ENCODE assay signal across 8 cellular contexts in genomic region chr15:52678036-52678467, GRCh38. TPM values are rescaled to one million over a fixed set of nuclear protein-coding genes. Genes with fewer than 3 reads are reported as not detected.
DNase-seq lines count a peak whose midpoint lies in the region; ATAC-seq and TF ChIP-seq lines count a peak whose summit lies in the region.

No MANE protein-coding gene starts in this region.

- peak overlapping the region; percentile 91 for H3K4me3 ChIP-seq in epithelial cell of proximal tubule (ENCODE audit: low read depth, low read length)

- peak; percentile 30 for ATAC-seq in HG02678 (IDR thresholded peaks at IDR 0.05; ENCODE audit: unreplicated experiment)

- DNase-seq in NCI-H1436 (lab: John Stamatoyannopoulos, UW) (peak; percentile 7), NCI-H1436 treated with DMSO at 0.1 percent for 48 hours (lab: John Stamatoyannopoulos, UW) (no peak), NCI-H748 (lab: John Stamatoyannopoulos, UW; ENCODE audit: unreplicated experiment) (peak; percentile 46), epithelial cell of proximal tubule (ENCODE audit: low read depth) (no peak), mucosa of gallbladder (ENCODE audit: low spot score) (peak; percentile 67)
- peak; percentile 69 for DNase-seq in activated CD8-positive, alpha-beta memory T cell treated with anti-CD3 and anti-CD28 coated beads, Interleukin-2, amount 50 U/mL, for 48 hours
- peak; percentile 4 for DNase-seq in stimulated activated CD8-positive, alpha-beta memory T cell treated with anti-CD3 and anti-CD28 coated beads, Interleukin-7, amount 100 ng/mL, for 24 hours (ENCODE audit: low read depth)

- TF ChIP-seq CTCF in epithelial cell of proximal tubule (conservative IDR thresholded peaks at IDR 0.05; ENCODE audit: low read depth, low read length): no peak

RNA-seq across cellular contexts. Expression of gene ATOSA, which starts 1.1 kb away (rescaled TPM):
- total RNA-seq in epithelial cell of proximal tubule (5.3 and 5.4 TPM in 2 replicates), mucosa of gallbladder (40.4 TPM)

Comparison
In these comparisons a context has a peak if more than half of its experiments do, and no peak if none do; other contexts are left out.
1. DNase-seq: peak in NCI-H1436 (single experiment), NCI-H748 (single experiment), activated CD8-positive, alpha-beta memory T cell treated with anti-CD3 and anti-CD28 coated beads, Interleukin-2, amount 50 U/mL, for 48 hours (single experiment), mucosa of gallbladder (single experiment) and stimulated activated CD8-positive, alpha-beta memory T cell treated with anti-CD3 and anti-CD28 coated beads, Interleukin-7, amount 100 ng/mL, for 24 hours (single experiment); none in NCI-H1436 treated with DMSO at 0.1 percent for 48 hours (single experiment) and epithelial cell of proximal tubule (single experiment).